ENCODE assay signal across 12 cellular contexts in genomic region chr6:160791981-160792418, GRCh38.
DNase-seq lines count a peak whose midpoint lies in the region; ATAC-seq, FAIRE-seq and TF ChIP-seq lines count a peak whose summit lies in the region.
"Had no signal": no experiment of that assay in that cellular context is flagged by ENCODE, and none has a peak within 500 bp of the region (broad histone marks: within the 10 kb centered on the region; RNA-seq: fewer than 3 reads in every experiment).

No MANE protein-coding gene starts in this region.

- FAIRE-seq in bronchial epithelial cell (lab: Jason Lieb, UNC) = no peak
- FAIRE-seq: endometrium, small intestine had no signal

- H3K27me3 ChIP-seq in bronchial epithelial cell (ENCODE audit: control insufficient read depth, insufficient read depth, low read length) = no peaks in the 10 kb centered on the region

- TF ChIP-seq CTCF in bronchial epithelial cell (IDR thresholded peaks at IDR 0.05; ENCODE audit: insufficient read depth, low read length, severe bottlenecking) = no peak

- ATAC-seq in GM18868 (IDR thresholded peaks at IDR 0.05; ENCODE audit: unreplicated experiment) (peak; percentile 53), GM21576 (IDR thresholded peaks at IDR 0.05; ENCODE audit: unreplicated experiment) (peak; percentile 25), HG03280 (IDR thresholded peaks at IDR 0.05; ENCODE audit: unreplicated experiment) (peak; percentile 60)

- no peak overlapping the region for H3K4me3 ChIP-seq in bronchial epithelial cell (ENCODE audit: low read depth, low read length)

- DNase-seq in bronchial epithelial cell (ENCODE audit: low read depth) (peak; percentile 93), Ammon's horn (ENCODE audit: low spot score) (no peak), germinal center (ENCODE audit: low spot score) (no peak), NCI-H1694 (lab: John Stamatoyannopoulos, UW) (no peak), mesenteric fat pad (ENCODE audit: low spot score) (no peak)
- DNase-seq: naive B cell, NCI-H510A treated with DMSO at 0.1 percent for 48 hours, small intestine had no signal

- no peaks in the 10 kb centered on the region for H3K36me3 ChIP-seq in bronchial epithelial cell (ENCODE audit: control insufficient read depth, insufficient read depth, low read length)
